Comparison of ENCODE assay signal across 5 cellular contexts in genomic region chr19:30580673-30581072, GRCh38.
"Had no signal": no experiment of that assay in that cellular context is flagged by ENCODE, and none has a peak within 500 bp of the region (broad histone marks: within the 10 kb centered on the region; RNA-seq: fewer than 3 reads in every experiment).

No MANE protein-coding gene starts in this region.

- H3K9me3 Mint-ChIP-seq: H9 had no signal

- H3K27ac Mint-ChIP-seq: IgD-negative memory B cell had no signal

- H3K4me1 Mint-ChIP-seq: IgD-negative memory B cell had no signal

- H3K27ac ChIP-seq: GM23248 had no signal

- DNase-seq: GM23248, GOT3, H9, HCEC 1CT had no signal

- H3K4me3 Mint-ChIP-seq: H9 had no signal

- H3K27me3 Mint-ChIP-seq: IgD-negative memory B cell had no signal

- H3K4me3 ChIP-seq: GM23248 had no signal
